Comparison of ENCODE assay signal across 23 cellular contexts in the genomic region with DNA sequence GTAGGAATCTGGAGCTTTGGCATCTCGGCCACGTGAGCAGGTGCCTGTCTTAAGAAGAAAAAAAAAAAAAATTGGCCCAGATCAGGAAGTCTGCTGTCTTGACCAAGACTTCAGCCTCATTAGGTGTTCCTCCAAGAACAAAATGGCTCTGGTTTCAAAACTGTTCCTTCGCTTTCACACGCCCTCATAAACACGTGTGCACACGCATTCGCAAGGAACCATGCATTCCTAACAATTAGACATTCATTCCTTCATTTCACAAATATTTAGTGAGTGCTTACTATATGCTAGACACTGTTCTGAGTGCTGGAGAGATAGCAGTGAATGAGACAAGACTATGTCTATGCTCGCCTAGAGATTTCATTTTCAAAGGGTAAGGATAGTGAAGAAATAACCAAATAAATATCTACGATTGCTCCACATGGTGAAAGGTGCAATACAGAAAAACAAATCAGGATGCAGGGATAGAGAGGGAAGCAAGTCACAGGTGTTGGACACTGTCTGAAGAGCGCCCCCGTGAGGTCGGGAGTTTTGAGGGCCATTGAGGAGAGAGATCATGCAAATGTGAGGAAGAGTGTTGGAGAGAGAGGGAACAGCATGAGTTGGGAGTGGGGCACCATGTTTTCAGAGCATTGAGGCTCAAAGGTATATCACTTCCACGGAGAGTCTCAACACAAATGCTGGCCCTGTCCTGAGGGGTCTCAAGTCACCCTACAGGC. TPM values are rescaled to one million over a fixed set of nuclear protein-coding genes. Genes with fewer than 3 reads are reported as not detected.
A peak's percentile ranks its signal among the peaks of the same experiment; 100 is the strongest.
DNase-seq lines count a peak whose midpoint lies in the region; ATAC-seq and TF ChIP-seq lines count a peak whose summit lies in the region.
"Had no signal": no experiment of that assay in that cellular context is flagged by ENCODE, and none has a peak within 500 bp of the region (broad histone marks: within the 10 kb centered on the region; RNA-seq: fewer than 3 reads in every experiment).

No MANE protein-coding gene starts in this region.

- no peaks in the 10 kb centered on the region for H3K79me2 ChIP-seq in SK-N-SH (ENCODE audit: insufficient read depth)

- no peak overlapping the region for H3K9ac ChIP-seq in SK-N-SH

- no peak for TF ChIP-seq EP300 in SK-N-SH (IDR thresholded peaks at IDR 0.05; ENCODE audit: borderline replicate concordance in 1 of 2, low read depth in 1 of 2, low read length in 1 of 2)

- H3K36me3 Mint-ChIP-seq in HFFc6 (ENCODE audit: low read depth) (no peaks in the 10 kb centered on the region), WTC11 (0 out of 2 replicates have a peak, but pooled peaks cover 2% of the 10 kb centered on the region)

- H3K36me3 ChIP-seq in SK-N-SH (replicated peaks in 1 of 2; ENCODE audit: control insufficient read depth in 1 of 2, insufficient read depth in 2 of 2, low read length in 1 of 2) = no peaks in the 10 kb centered on the region
- no peaks in the 10 kb centered on the region for H3K36me3 ChIP-seq in H7 (replicated peaks; ENCODE audit: control insufficient read depth, insufficient read depth, low read length)
- H3K36me3 ChIP-seq: MG63, Peyer's patch, SJSA1, WERI-Rb-1 had no signal

- no peaks in the 10 kb centered on the region for H4K20me1 ChIP-seq in SK-N-SH (ENCODE audit: insufficient read depth)

- H3K9me3 Mint-ChIP-seq in HFFc6 (peaks cover 9% of the 10 kb centered on the region; the same call in 1 of the 2 replicates), WTC11 (peaks cover 13% of the 10 kb centered on the region)
- H3K9me3 Mint-ChIP-seq: T-helper 2 cell treated with Interferon-gamma antibody and Interleukin-4, amounts not matched to agents 5 μg/mL and 100 μg/mL, for 36 hours had no signal

- no peaks in the 10 kb centered on the region for H3K9me2 ChIP-seq in SK-N-SH

- H3K4me3 ChIP-seq in SK-N-SH (ENCODE audit: low read depth in 2 of 2, low read length in 1 of 2) (no peak overlapping the region), H7 (ENCODE audit: insufficient read depth, low read depth, low read length) (no peak overlapping the region)
- H3K4me3 ChIP-seq: MG63, Peyer's patch, SJSA1 had no signal

- H3K27me3 ChIP-seq in SK-N-SH (ENCODE audit: insufficient read depth) (no peaks in the 10 kb centered on the region), H7 (ENCODE audit: control insufficient read depth, insufficient read depth, low read length) (no peaks in the 10 kb centered on the region)
- H3K27me3 ChIP-seq: MG63, Peyer's patch, SJSA1 had no signal

- no peaks in the 10 kb centered on the region for H3K4me1 ChIP-seq in SK-N-SH (ENCODE audit: control insufficient read depth in 1 of 2, insufficient read depth in 2 of 2, low read depth in 1 of 2, low read length in 1 of 2)
- H3K4me1 ChIP-seq: Peyer's patch, SJSA1 had no signal

- no peak overlapping the region for H3K27ac ChIP-seq in SK-N-SH (ENCODE audit: low read depth in 2 of 2, low read length in 1 of 2)
- H3K27ac ChIP-seq: Peyer's patch, SJSA1, WERI-Rb-1 had no signal

- H2AFZ ChIP-seq in SK-N-SH (ENCODE audit: low read depth) = no peak overlapping the region

- no peaks in the 10 kb centered on the region for H3K4me1 Mint-ChIP-seq in HFFc6 (ENCODE audit: low read depth)
- no peaks in the 10 kb centered on the region for H3K4me1 Mint-ChIP-seq in WTC11

- POLR2A ChIA-PET in SK-N-SH (lab: Yijun Ruan, JAX) (no interaction called here), WTC11 (lab: Charles Lee) (no interaction called here)

- H3K27me3 Mint-ChIP-seq in HFFc6 (ENCODE audit: insufficient read depth) (no peaks in the 10 kb centered on the region; the same call in 1 of the 2 replicates), WTC11 (ENCODE audit: low read depth) (no peaks in the 10 kb centered on the region)

- no peak for DNase-seq in SK-N-SH
- DNase-seq in HFFc6 = no peak
- DNase-seq in WTC11 (ENCODE audit: low spot score) = peak; percentile 28
- no peak for DNase-seq in middle frontal gyrus (ENCODE audit: extremely low spot score, low spot score)
- DNase-seq in H7 = no peak
- DNase-seq in NCI-H446 treated with DMSO at 0.1 percent for 48 hours (lab: John Stamatoyannopoulos, UW) = no peak
- no peak for DNase-seq in GOT3 (lab: John Stamatoyannopoulos, UW)
- DNase-seq: ACHN; activated CD4-positive, alpha-beta T cell treated with anti-CD3 and anti-CD28 coated beads, Interleukin-2, amount 50 U/mL, for 48 hours; activated naive CD4-positive, alpha-beta T cell treated with Interleukin-2 at 50 U/mL for 16 hours; C1 segment of cervical spinal cord; central memory CD4-positive, alpha-beta T cell; MG63; NCI-H1436 treated with DMSO at 0.1 percent for 48 hours; NCI-H2171; NCI-H526 treated with DMSO at 0.1 percent for 48 hours; occipital lobe; Peyer's patch; WERI-Rb-1 had no signal

- TF ChIP-seq RAD21 in SK-N-SH (IDR thresholded peaks at IDR 0.05; ENCODE audit: low read length) = no peak

- no peak overlapping the region for H3K4me3 Mint-ChIP-seq in HFFc6
- H3K4me3 Mint-ChIP-seq in WTC11 = no peak overlapping the region
- H3K4me3 Mint-ChIP-seq: T-helper 2 cell treated with Interferon-gamma antibody and Interleukin-4, amounts not matched to agents 5 μg/mL and 100 μg/mL, for 36 hours had no signal

- ATAC-seq in SK-N-SH treated with all-trans-retinoic acid at 6 μM for 48 hours (no peak), WTC11 (peak; percentile 38; the same call in 1 of the 2 replicates)
- ATAC-seq: esophagus mucosa had no signal

- H3K9me3 ChIP-seq in SK-N-SH = no peaks in the 10 kb centered on the region
- H3K9me3 ChIP-seq: Peyer's patch, SJSA1 had no signal

- no peaks in the 10 kb centered on the region for H3F3A ChIP-seq in SK-N-SH (replicated peaks; ENCODE audit: insufficient read depth)

- H3K4me2 ChIP-seq in SK-N-SH = no peak overlapping the region

- WGBS in SK-N-SH (ENCODE audit: low lambda C conversion rate) = 39% methylated on average over 13 of the region's 13 CpGs

- CTCF ChIA-PET in SK-N-SH (lab: Yijun Ruan, JAX) = no interaction called here
- CTCF ChIA-PET in WTC11 (lab: Charles Lee) = no interaction called here

- peak; percentile 31 for TF ChIP-seq CTCF in SK-N-SH (IDR thresholded peaks at IDR 0.05)
- peak; percentile 26; the same call in 1 of the 2 replicates for TF ChIP-seq CTCF in HFFc6 (IDR thresholded peaks at IDR 0.05)
- no peak; the same call in 1 of the 2 replicates for TF ChIP-seq CTCF in WTC11 (IDR thresholded peaks at IDR 0.05)

- H3K27ac Mint-ChIP-seq in HFFc6 (no peak overlapping the region), WTC11 (no peak overlapping the region)
- H3K27ac Mint-ChIP-seq: T-helper 2 cell treated with Interferon-gamma antibody and Interleukin-4, amounts not matched to agents 5 μg/mL and 100 μg/mL, for 36 hours had no signal

TF ChIP-seq in SK-N-SH, 30 proteins besides CTCF, POLR2A, EP300 and RAD21:
- no peak for TF ChIP-seq JUND (IDR thresholded peaks at IDR 0.05)

TF ChIP-seq in SK-N-SH treated with all-trans-retinoic acid at 6 μM for 48 hours, 23 proteins besides CTCF, POLR2A, EP300 and RAD21 (continues in another document):
- TF ChIP-seq ARNTL (CRISPR knock-in tag; IDR thresholded peaks at IDR 0.05; ENCODE audit: borderline replicate concordance, low read depth) = no peak
- TF ChIP-seq, protein P1, sequence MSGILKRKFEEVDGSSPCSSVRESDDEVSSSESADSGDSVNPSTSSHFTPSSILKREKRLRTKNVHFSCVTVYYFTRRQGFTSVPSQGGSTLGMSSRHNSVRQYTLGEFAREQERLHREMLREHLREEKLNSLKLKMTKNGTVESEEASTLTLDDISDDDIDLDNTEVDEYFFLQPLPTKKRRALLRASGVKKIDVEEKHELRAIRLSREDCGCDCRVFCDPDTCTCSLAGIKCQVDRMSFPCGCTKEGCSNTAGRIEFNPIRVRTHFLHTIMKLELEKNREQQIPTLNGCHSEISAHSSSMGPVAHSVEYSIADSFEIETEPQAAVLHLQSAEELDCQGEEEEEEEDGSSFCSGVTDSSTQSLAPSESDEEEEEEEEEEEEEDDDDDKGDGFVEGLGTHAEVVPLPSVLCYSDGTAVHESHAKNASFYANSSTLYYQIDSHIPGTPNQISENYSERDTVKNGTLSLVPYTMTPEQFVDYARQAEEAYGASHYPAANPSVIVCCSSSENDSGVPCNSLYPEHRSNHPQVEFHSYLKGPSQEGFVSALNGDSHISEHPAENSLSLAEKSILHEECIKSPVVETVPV (CRISPR knock-in tag; IDR thresholded peaks at IDR 0.05) = no peak
- TF ChIP-seq BACH2 (CRISPR knock-in tag; IDR thresholded peaks at IDR 0.05; ENCODE audit: borderline replicate concordance) = no peak
- TF ChIP-seq RARB (CRISPR knock-in tag; IDR thresholded peaks at IDR 0.05) = no peak
- TF ChIP-seq ZNF8 (CRISPR knock-in tag; IDR thresholded peaks at IDR 0.05) = no peak
- TF ChIP-seq ISL1 (CRISPR knock-in tag; IDR thresholded peaks at IDR 0.05) = no peak

TF ChIP-seq in WTC11, 78 proteins besides CTCF, POLR2A, EP300 and RAD21:
- TF ChIP-seq, protein P2, sequence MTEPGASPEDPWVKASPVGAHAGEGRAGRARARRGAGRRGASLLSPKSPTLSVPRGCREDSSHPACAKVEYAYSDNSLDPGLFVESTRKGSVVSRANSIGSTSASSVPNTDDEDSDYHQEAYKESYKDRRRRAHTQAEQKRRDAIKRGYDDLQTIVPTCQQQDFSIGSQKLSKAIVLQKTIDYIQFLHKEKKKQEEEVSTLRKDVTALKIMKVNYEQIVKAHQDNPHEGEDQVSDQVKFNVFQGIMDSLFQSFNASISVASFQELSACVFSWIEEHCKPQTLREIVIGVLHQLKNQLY (CRISPR knock-in tag; IDR thresholded peaks at IDR 0.05) = no peak

RNA-seq across cellular contexts. Expression of a gene that starts 53.3 kb away (rescaled TPM):
- polyA plus RNA-seq in SK-N-SH (2012; rRNA removed) = not detected in 2 replicates
- not detected in 2 replicates for polyA plus RNA-seq in SK-N-SH (2012; cell fraction: cytosol; rRNA removed)
- polyA plus RNA-seq in SK-N-SH (2012; cell fraction: nucleus; rRNA removed) = not detected in 2 replicates
- total RNA-seq in HFFc6 (2021; fragmentation: NEBNext Ultra II Directional; extraction: Animal tissue kit (Norgen Biotek cat#: 25700)) = under 1 TPM; 0.09 to 0.43 (median 0.30) TPM
- total RNA-seq in WTC11 (2021) = 0.25 to 0.57 TPM (median 0.26 TPM) in 3 replicates
- total RNA-seq in H7 (2014; rRNA removed; shearing (Covaris generic)) = 0.11 and 0.55 TPM in 2 replicates
